Comparison of ENCODE assay signal across 40 cellular contexts in genomic region chr4:7179158-7179557, GRCh38. TPM values are rescaled to one million over a fixed set of nuclear protein-coding genes. Genes with fewer than 3 reads are reported as not detected.
"Had no signal": no experiment of that assay in that cellular context is flagged by ENCODE, and none has a peak within 500 bp of the region (broad histone marks: within the 10 kb centered on the region; RNA-seq: fewer than 3 reads in every experiment).

No MANE protein-coding gene starts in this region.

- H3K4me3 Mint-ChIP-seq: activated naive CD4-positive, alpha-beta T cell treated with anti-CD3 and anti-CD28 coated beads for 36 hours; activated naive CD4-positive, alpha-beta T cell treated with anti-CD3 and anti-CD28 coated beads, Interleukin-2, amount 10 ng/mL, durations not matched to agents 7 days and 5 days; activated naive CD4-positive, alpha-beta T cell treated with anti-CD3 and anti-CD28 coated beads, Interleukin-2, amount 50 U/mL, for 24 hours; activated naive CD8-positive, alpha-beta T cell; activated naive CD8-positive, alpha-beta T cell treated with anti-CD3 and anti-CD28 coated beads for 36 hours; activated naive CD8-positive, alpha-beta T cell treated with anti-CD3 and anti-CD28 coated beads, Interleukin-2, amount 10 ng/mL, durations not matched to agents 7 days and 5 days; activated naive CD8-positive, alpha-beta T cell treated with anti-CD3 and anti-CD28 coated beads, Interleukin-2, amount 50 U/mL, for 24 hours; activated T-cell treated with anti-CD3 and anti-CD28 coated beads, Interleukin-2, amount 50 U/mL, for 24 hours; activated T-cell treated with anti-CD3 and anti-CD28 coated beads, Interleukin-2, amount 50 U/mL, for 4 hours; activated T-cell treated with anti-CD3 and anti-CD28 coated beads, Interleukin-2, amount 50 U/mL, for 72 hours; activated T-helper 1 cell treated with anti-CD3 and anti-CD28 coated beads, Interleukin-12 subunit alpha, Interleukin-12 subunit beta, Interleukin-2, Interleukin-4 antibody, amounts not matched to agents 30 ng/mL and 10 ng/mL and 1 ng/mL, durations not matched to agents 14 hours and 24 hours and 36 hours; activated T-helper 17 cell treated with anti-CD3 and anti-CD28 coated beads, Interleukin-2, amount 50 U/mL, for 72 hours; brain; central memory CD8-positive, alpha-beta T cell had no signal

- FAIRE-seq: astrocyte, bronchial epithelial cell had no signal

- H3K27ac Mint-ChIP-seq: activated naive CD4-positive, alpha-beta T cell treated with anti-CD3 and anti-CD28 coated beads for 36 hours; activated naive CD4-positive, alpha-beta T cell treated with anti-CD3 and anti-CD28 coated beads, Interleukin-2, amount 10 ng/mL, durations not matched to agents 7 days and 5 days; activated naive CD4-positive, alpha-beta T cell treated with anti-CD3 and anti-CD28 coated beads, Interleukin-2, amount 50 U/mL, for 24 hours; activated naive CD4-positive, alpha-beta T cell treated with anti-CD3 and anti-CD28 coated beads, Interleukin-2, amount 50 U/mL, for 72 hours; activated naive CD8-positive, alpha-beta T cell; activated naive CD8-positive, alpha-beta T cell treated with anti-CD3 and anti-CD28 coated beads for 36 hours; activated naive CD8-positive, alpha-beta T cell treated with anti-CD3 and anti-CD28 coated beads, Interleukin-2, amount 10 ng/mL, durations not matched to agents 7 days and 5 days; activated naive CD8-positive, alpha-beta T cell treated with anti-CD3 and anti-CD28 coated beads, Interleukin-2, amount 50 U/mL, for 24 hours; activated T-cell treated with anti-CD3 and anti-CD28 coated beads, Interleukin-2, amount 50 U/mL, for 24 hours; activated T-cell treated with anti-CD3 and anti-CD28 coated beads, Interleukin-2, amount 50 U/mL, for 72 hours; activated T-helper 1 cell treated with anti-CD3 and anti-CD28 coated beads, Interleukin-12 subunit alpha, Interleukin-12 subunit beta, Interleukin-2, Interleukin-4 antibody, amounts not matched to agents 30 ng/mL and 10 ng/mL and 1 ng/mL, durations not matched to agents 14 hours and 24 hours and 36 hours; activated T-helper 17 cell treated with anti-CD3 and anti-CD28 coated beads, Interleukin-2, amount 50 U/mL, for 72 hours; activated T-helper 2 cell treated with anti-CD3 and anti-CD28 coated beads, Interferon-gamma antibody, Interleukin-2, Interleukin-4, amounts not matched to agents 10 μg/mL and 5 μg/mL and 100 μg/mL, durations not matched to agents 14 hours and 24 hours and 36 hours; brain had no signal

- H3K4me3 ChIP-seq: adrenal gland, ascending aorta, body of pancreas, breast epithelium, cardiac muscle cell had no signal

- H3K36me3 ChIP-seq: adrenal gland, ascending aorta, brain microvascular endothelial cell, breast epithelium, cardiac muscle cell had no signal

- H3K27me3 Mint-ChIP-seq: activated naive CD4-positive, alpha-beta T cell treated with anti-CD3 and anti-CD28 coated beads, Interleukin-2, amount 50 U/mL, for 24 hours; activated naive CD8-positive, alpha-beta T cell treated with anti-CD3 and anti-CD28 coated beads for 36 hours; central memory CD8-positive, alpha-beta T cell had no signal

- ATAC-seq: activated naive CD4-positive, alpha-beta T cell treated with anti-CD3 and anti-CD28 coated beads, Interleukin-2, amount 50 U/mL, for 72 hours; activated naive CD8-positive, alpha-beta T cell treated with anti-CD3 and anti-CD28 coated beads, Interleukin-2, amount 50 U/mL, for 24 hours; activated T-cell treated with anti-CD3 and anti-CD28 coated beads, Interleukin-2, amount 50 U/mL, for 4 hours; activated T-cell treated with anti-CD3 and anti-CD28 coated beads, Interleukin-2, amount 50 U/mL, for 72 hours; activated T-helper 17 cell treated with anti-CD3 and anti-CD28 coated beads, Interleukin-2, amount 50 U/mL, for 72 hours; body of pancreas had no signal

- H3K4me1 Mint-ChIP-seq: activated naive CD4-positive, alpha-beta T cell treated with anti-CD3 and anti-CD28 coated beads, Interleukin-2, amount 50 U/mL, for 24 hours had no signal

- H3K27me3 ChIP-seq: adrenal gland, ascending aorta, body of pancreas, brain microvascular endothelial cell, breast epithelium had no signal

- H3K9me3 ChIP-seq: adrenal gland, ascending aorta, body of pancreas had no signal

- H3K27ac ChIP-seq: adrenal gland, ascending aorta, body of pancreas, brain microvascular endothelial cell, breast epithelium, cardiac muscle cell had no signal

- H3K36me3 Mint-ChIP-seq: activated naive CD4-positive, alpha-beta T cell treated with anti-CD3 and anti-CD28 coated beads, Interleukin-2, amount 10 ng/mL, durations not matched to agents 7 days and 5 days had no signal

- H3K4me1 ChIP-seq: adrenal gland, ascending aorta, body of pancreas, breast epithelium had no signal

- DNase-seq: activated effector memory CD4-positive, alpha-beta T cell treated with Interleukin-2 at 50 U/mL for 16 hours; activated gamma-delta T cell; activated gamma-delta T cell treated with Interleukin-2 at 50 U/mL for 16 hours; activated naive CD4-positive, alpha-beta T cell; activated naive CD4-positive, alpha-beta T cell treated with anti-CD3 and anti-CD28 coated beads for 36 hours; activated naive CD4-positive, alpha-beta T cell treated with anti-CD3 and anti-CD28 coated beads, Interleukin-2, amount 10 ng/mL, durations not matched to agents 7 days and 5 days; activated naive CD4-positive, alpha-beta T cell treated with anti-CD3 and anti-CD28 coated beads, Interleukin-2, amount 50 U/mL, for 16 hours; activated naive CD4-positive, alpha-beta T cell treated with Interleukin-2 at 50 U/mL for 16 hours; activated naive CD8-positive, alpha-beta T cell treated with anti-CD3 and anti-CD28 coated beads for 36 hours; activated naive CD8-positive, alpha-beta T cell treated with anti-CD3 and anti-CD28 coated beads, Interleukin-2, amount 10 ng/mL, durations not matched to agents 7 days and 5 days; activated naive CD8-positive, alpha-beta T cell treated with anti-CD3 and anti-CD28 coated beads, Interleukin-2, amount 50 U/mL, for 24 hours; activated T-cell treated with anti-CD3 and anti-CD28 coated beads for 4 hours; activated T-cell treated with anti-CD3 and anti-CD28 coated beads, Interleukin-2, amount 50 U/mL, for 1 hour; activated T-cell treated with anti-CD3 and anti-CD28 coated beads, Interleukin-2, amount 50 U/mL, for 24 hours; activated T-cell treated with anti-CD3 and anti-CD28 coated beads, Interleukin-2, amount 50 U/mL, for 4 hours; activated T-cell treated with anti-CD3 and anti-CD28 coated beads, Interleukin-2, amount 50 U/mL, for 48 hours; activated T-cell treated with anti-CD3 and anti-CD28 coated beads, Interleukin-2, amount 50 U/mL, for 72 hours; adrenal gland; amniotic stem cell; amygdala; anterior cingulate cortex; aorta; body of pancreas; brain microvascular endothelial cell; caudate nucleus; central memory CD4-positive, alpha-beta T cell; cerebellar nuclear complex had no signal

RNA-seq across cellular contexts. Expression of gene SORCS2, which starts 13.2 kb away (rescaled TPM):
- total RNA-seq: activated naive CD8-positive, alpha-beta T cell treated with anti-CD3 and anti-CD28 coated beads for 36 hours; activated naive CD8-positive, alpha-beta T cell treated with anti-CD3 and anti-CD28 coated beads, Interleukin-2, amount 10 ng/mL, durations not matched to agents 7 days and 5 days; activated T-helper 1 cell treated with anti-CD3 and anti-CD28 coated beads, Interleukin-12 subunit alpha, Interleukin-12 subunit beta, Interleukin-2, Interleukin-4 antibody, amounts not matched to agents 30 ng/mL and 10 ng/mL and 1 ng/mL, durations not matched to agents 14 hours and 24 hours and 36 hours had no signal
